ENCODE assay signal across 1 cellular context in genomic region chr16:50578147-50578546, GRCh38.
TF ChIP-seq lines count a peak whose summit lies in the region.

No MANE protein-coding gene starts in this region.

TF ChIP-seq in HEK293, 187 proteins besides CTCF, POLR2A, EP300 and RAD21 (continued from another document):
- no peak for TF ChIP-seq ZNF513 (tag by site-specific recombination; IDR thresholded peaks at IDR 0.05)
- TF ChIP-seq ZNF658 (tag by site-specific recombination; IDR thresholded peaks at IDR 0.05) = no peak
